In the genomic region with DNA sequence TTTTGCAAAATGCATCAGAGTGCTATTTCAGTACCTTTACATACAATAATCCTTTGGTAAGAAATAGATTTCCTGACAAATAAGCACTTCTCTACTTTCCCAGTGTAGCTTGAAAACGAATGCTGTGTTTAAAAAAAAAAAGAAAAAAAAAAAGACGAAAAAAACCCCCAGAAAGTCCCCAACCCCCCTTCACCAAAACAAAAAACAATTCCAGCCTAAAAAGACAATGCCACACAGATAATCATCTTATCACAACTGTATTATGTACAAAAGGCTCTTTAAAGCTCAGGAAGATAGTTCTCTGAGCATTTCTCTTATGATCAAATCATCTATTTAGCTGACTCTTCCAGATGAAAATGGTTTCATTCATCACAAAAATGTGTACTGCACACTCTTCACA, we compare ENCODE assay signal across 9 cellular contexts. TPM values are rescaled to one million over a fixed set of nuclear protein-coding genes. Genes with fewer than 3 reads are reported as not detected.
DNase-seq lines count a peak whose midpoint lies in the region; ATAC-seq and TF ChIP-seq lines count a peak whose summit lies in the region.
"Had no signal": no experiment of that assay in that cellular context is flagged by ENCODE, and none has a peak within 500 bp of the region (broad histone marks: within the 10 kb centered on the region; RNA-seq: fewer than 3 reads in every experiment).

No MANE protein-coding gene starts in this region.

- H3K27ac ChIP-seq in right atrium auricular region (peak overlapping the region; percentile 99), muscle layer of colon (ENCODE audit: low read depth, low read length) (peak overlapping the region; percentile 100), vagina (peak overlapping the region; percentile 98)

- no peak for TF ChIP-seq CTCF in right atrium auricular region (IDR thresholded peaks at IDR 0.05)
- TF ChIP-seq CTCF in choroid plexus epithelial cell (conservative IDR thresholded peaks at IDR 0.05; ENCODE audit: low read depth, low read length) = no peak
- no peak for TF ChIP-seq CTCF in vagina (IDR thresholded peaks at IDR 0.05)

- DNase-seq in right atrium auricular region (ENCODE audit: low spot score) (no peak), Right ventricle myocardium inferior (ENCODE audit: missing footprints) (no peak), choroid plexus epithelial cell (ENCODE audit: low read depth) (no peak), vagina (ENCODE audit: extremely low spot score in 2 of 2) (no peak), NCI-H2107 (lab: John Stamatoyannopoulos, UW) (no peak), NCI-H2081 (lab: John Stamatoyannopoulos, UW) (no peak)
- DNase-seq: NCI-H2029 had no signal

- H3K36me3 ChIP-seq in right atrium auricular region = no peaks in the 10 kb centered on the region
- H3K36me3 ChIP-seq in muscle layer of colon (ENCODE audit: insufficient read depth, low read length) = no peaks in the 10 kb centered on the region
- no peaks in the 10 kb centered on the region for H3K36me3 ChIP-seq in vagina

- intact Hi-C loops in Right ventricle myocardium inferior (cut with DNase I) = no loop called here
- intact Hi-C loops in vagina (cut with DNase I) = no loop called here

- H3K4me1 ChIP-seq in right atrium auricular region = peaks cover 0 to 43% of the 10 kb centered on the region in 2 donors
- H3K4me1 ChIP-seq in muscle layer of colon (ENCODE audit: insufficient read depth, low read length) = peaks cover 45% of the 10 kb centered on the region
- H3K4me1 ChIP-seq in vagina = peaks cover 34% of the 10 kb centered on the region

- no peak for TF ChIP-seq POLR2A in vagina (IDR thresholded peaks at IDR 0.05)

- ATAC-seq in Right ventricle myocardium inferior (no peak), GM19463 (IDR thresholded peaks at IDR 0.05; ENCODE audit: unreplicated experiment) (no peak)

- H3K9me3 ChIP-seq in right atrium auricular region (no peaks in the 10 kb centered on the region), muscle layer of colon (ENCODE audit: low read length) (no peaks in the 10 kb centered on the region), vagina (no peaks in the 10 kb centered on the region)

- H3K4me3 ChIP-seq in right atrium auricular region = peak overlapping the region; percentile 98
- H3K4me3 ChIP-seq in choroid plexus epithelial cell (ENCODE audit: low read depth, low read length) = peak overlapping the region; percentile 79
- peak overlapping the region; percentile 91 to 93 for H3K4me3 ChIP-seq in muscle layer of colon (ENCODE audit: low read depth in 1 of 2, low read length in 2 of 2)
- H3K4me3 ChIP-seq in vagina = peak overlapping the region; percentile 89

- H3K9ac ChIP-seq in muscle layer of colon (ENCODE audit: low read length) = peak overlapping the region; percentile 78

- H3K27me3 ChIP-seq in right atrium auricular region (no peaks in the 10 kb centered on the region), muscle layer of colon (ENCODE audit: control insufficient read depth in 1 of 2, insufficient read depth in 2 of 2, low read length in 2 of 2) (no peaks in the 10 kb centered on the region), vagina (no peaks in the 10 kb centered on the region)

RNA-seq across cellular contexts. Expression of a gene that starts 1.6 kb away (rescaled TPM):
- 100 to 1,000 TPM in 1 of 2 donors, 10 to 100 TPM in 1; 89.1 to 101 TPM for total RNA-seq in right atrium auricular region
- total RNA-seq in Right ventricle myocardium inferior = 127 TPM
- 70.2 TPM for total RNA-seq in vagina
